In genomic region chr16:87528690-87529579, GRCh38 we compare ENCODE assay signal across 1 cellular context.
TF ChIP-seq lines count a peak whose summit lies in the region.

No MANE protein-coding gene starts in this region.

TF ChIP-seq in HepG2, 621 proteins besides CTCF, POLR2A, EP300 and RAD21 (continued from another document and continues in another):
- TF ChIP-seq UBTF (CRISPR knock-in tag; IDR thresholded peaks at IDR 0.05) (peak; percentile 30; the same call in 1 of the 2 replicates), ZNF224 (CRISPR knock-in tag; IDR thresholded peaks at IDR 0.05) (no peak), RXRB (CRISPR knock-in tag; IDR thresholded peaks at IDR 0.05; ENCODE audit: borderline replicate concordance) (peak; percentile 95), SIN3A (IDR thresholded peaks at IDR 0.05; ENCODE audit: borderline replicate concordance, low read depth, low read length) (peak; percentile 56; the same call in 1 of the 2 replicates), ZNF770 (CRISPR knock-in tag; IDR thresholded peaks at IDR 0.05) (peak; percentile 57; the same call in 1 of the 2 replicates), NCOA5 (CRISPR knock-in tag; IDR thresholded peaks at IDR 0.05) (0 out of 2 replicates have a peak, but pooled peaks have one; percentile 41), FOXC1 (CRISPR knock-in tag; IDR thresholded peaks at IDR 0.05; ENCODE audit: borderline replicate concordance) (peak; percentile 66; the same call in 1 of the 2 replicates), STAG1 (CRISPR knock-in tag; IDR thresholded peaks at IDR 0.05) (peak; percentile 39), RFX1 (IDR thresholded peaks at IDR 0.05) (peak; percentile 54; the same call in 1 of the 2 replicates), NFYC (CRISPR knock-in tag; IDR thresholded peaks at IDR 0.05) (no peak; the same call in 1 of the 2 replicates), ZXDC (CRISPR knock-in tag; IDR thresholded peaks at IDR 0.05) (no peak), POGZ (CRISPR knock-in tag; IDR thresholded peaks at IDR 0.05) (peak; percentile 58; the same call in 1 of the 2 replicates), NBN (conservative IDR thresholded peaks at IDR 0.05) (no peak), ZNF569 (CRISPR knock-in tag; IDR thresholded peaks at IDR 0.05; ENCODE audit: borderline replicate concordance) (no peak), HNF1A (IDR thresholded peaks at IDR 0.05; ENCODE audit: low read depth) (peak; percentile 99), HNF1A (CRISPR knock-in tag; IDR thresholded peaks at IDR 0.05; ENCODE audit: borderline replicate concordance) (peak; percentile 100), NFYB (CRISPR knock-in tag; IDR thresholded peaks at IDR 0.05) (no peak), ZNF687 (CRISPR knock-in tag; IDR thresholded peaks at IDR 0.05) (peak; percentile 98), PRDM10 (CRISPR knock-in tag; IDR thresholded peaks at IDR 0.05; ENCODE audit: low read depth) (no peak), CERS6 (CRISPR knock-in tag; IDR thresholded peaks at IDR 0.05) (no peak), HIC2 (CRISPR knock-in tag; IDR thresholded peaks at IDR 0.05; ENCODE audit: low read depth) (peak; percentile 64; the same call in 1 of the 2 replicates), TBP (CRISPR knock-in tag; IDR thresholded peaks at IDR 0.05) (no peak), ZNF337 (CRISPR knock-in tag; IDR thresholded peaks at IDR 0.05; ENCODE audit: borderline replicate concordance, low read depth) (no peak; the same call in 1 of the 2 replicates), ZNF577 (CRISPR knock-in tag; IDR thresholded peaks at IDR 0.05; ENCODE audit: borderline replicate concordance, low read depth) (no peak), ZNF547 (CRISPR knock-in tag; IDR thresholded peaks at IDR 0.05) (peak; percentile 75; the same call in 1 of the 2 replicates), PHF5A (CRISPR knock-in tag; IDR thresholded peaks at IDR 0.05; ENCODE audit: low read depth, unreplicated experiment) (peak; percentile 88), ETV6 (CRISPR knock-in tag; conservative IDR thresholded peaks at IDR 0.05) (no peak), ZNF383 (CRISPR knock-in tag; IDR thresholded peaks at IDR 0.05; ENCODE audit: borderline replicate concordance) (no peak)
